7 cellular contexts compared by ENCODE assay signal in the genomic region with DNA sequence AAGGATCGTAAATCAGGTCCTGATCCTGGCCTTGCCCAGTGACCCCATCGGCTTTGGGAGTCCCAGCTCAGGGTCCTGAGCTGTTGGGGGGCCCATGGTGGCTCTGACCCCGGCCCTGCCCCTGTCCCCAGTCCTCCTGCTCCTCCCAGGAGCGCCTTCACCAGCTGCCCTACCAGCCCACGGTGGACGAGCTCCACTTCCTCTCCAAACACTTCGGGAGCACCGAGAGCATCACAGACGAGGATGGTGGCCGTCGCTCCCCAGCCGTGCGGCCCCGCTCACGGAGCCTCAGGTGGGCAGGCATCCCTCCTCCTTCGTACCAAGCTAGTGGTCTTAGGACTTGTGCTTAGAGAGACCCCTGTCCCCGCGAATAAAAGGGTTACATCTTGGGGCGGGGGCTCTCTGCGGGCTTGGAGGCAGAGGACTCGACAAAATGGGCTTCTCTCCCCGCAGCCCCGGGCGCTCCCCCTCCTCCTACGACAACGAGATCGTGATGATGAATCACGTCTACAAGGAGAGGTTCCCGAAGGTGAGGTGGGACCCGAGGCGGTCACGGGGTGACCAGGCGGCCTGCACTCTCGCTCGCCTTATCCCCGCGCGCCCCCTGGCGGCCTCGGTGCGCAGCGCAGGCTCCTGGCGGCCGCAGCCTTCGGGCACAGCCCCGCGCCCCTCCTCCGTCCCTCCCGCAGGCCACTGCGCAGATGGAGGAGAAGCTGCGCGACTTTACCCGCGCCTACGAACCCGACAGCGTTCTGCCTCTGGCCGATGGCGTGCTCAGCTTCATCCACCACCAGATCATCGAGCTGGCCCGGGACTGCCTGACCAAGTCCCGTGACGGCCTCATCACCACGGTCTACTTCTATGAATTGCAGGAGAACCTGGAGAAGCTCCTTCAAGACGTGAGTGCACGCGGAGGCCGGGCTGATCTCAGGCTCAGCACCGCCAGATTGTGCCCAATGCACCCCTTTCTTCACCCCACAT. TPM values are rescaled to one million over a fixed set of nuclear protein-coding genes. Genes with fewer than 3 reads are reported as not detected.
A peak's percentile ranks its signal among the peaks of the same experiment; 100 is the strongest.
DNase-seq lines count a peak whose midpoint lies in the region; ATAC-seq, FAIRE-seq and TF ChIP-seq lines count a peak whose summit lies in the region.

No MANE protein-coding gene starts in this region.

- H3K79me2 ChIP-seq in KMS-11 (ENCODE audit: insufficient read depth, low read depth): no peaks in the 10 kb centered on the region

- peak; percentile 89 for ATAC-seq in foreskin keratinocyte
- peak; percentile 98 for ATAC-seq in omental fat pad (ENCODE audit: low FRiP score)

- H3K27ac ChIP-seq in KMS-11 (no peak overlapping the region), foreskin keratinocyte (no peak overlapping the region)

- no peaks in the 10 kb centered on the region for H3K27me3 ChIP-seq in KMS-11 (ENCODE audit: insufficient read depth, low read depth)
- no peaks in the 10 kb centered on the region for H3K27me3 ChIP-seq in foreskin keratinocyte

- H4K20me1 ChIP-seq in KMS-11 (ENCODE audit: insufficient read depth): no peaks in the 10 kb centered on the region

- FAIRE-seq in GM12891 (lab: Jason Lieb, UNC): peak; percentile 81

- in situ Hi-C loops in SK-MEL-5 (cut with HindIII; ENCODE audit: low pct_unique_long_range_greater_than_20kb, low sequenced_read_pairs): no loop called here

- DNase-seq in GM12891 (ENCODE audit: insufficient read length, low spot score) (peak; percentile 95), SK-MEL-5 (ENCODE audit: low read depth, low spot score) (peak; percentile 86), foreskin keratinocyte (peak in 1 of 2 donors; percentile 58), omental fat pad (ENCODE audit: low spot score) (peak; percentile 89), superior temporal gyrus (ENCODE audit: extremely low spot score) (peak; percentile 79)
- peak; percentile 76 for DNase-seq in activated gamma-delta T cell treated with anti-CD3 and anti-CD28 coated beads, Interleukin-2, amount 50 U/mL, for 16 hours (ENCODE audit: low read depth)

- H3K4me1 ChIP-seq in KMS-11 (ENCODE audit: low read depth, poor library complexity, severe bottlenecking) (peaks cover 3% of the 10 kb centered on the region), foreskin keratinocyte (no peaks in the 10 kb centered on the region)

- peak overlapping the region; percentile 63 for H2AFZ ChIP-seq in KMS-11 (ENCODE audit: low read depth)

- no peak for TF ChIP-seq POLR2A in GM12891 (IDR thresholded peaks at IDR 0.05; ENCODE audit: low read depth, low read length)

- H3K4me2 ChIP-seq in KMS-11: peak overlapping the region; percentile 78

- H3K9ac ChIP-seq in KMS-11: no peak overlapping the region; the same call in 1 of the 2 replicates

- H3K4me3 ChIP-seq in KMS-11 (IDR thresholded peaks at IDR 0.05; ENCODE audit: insufficient read depth, low read depth, low read length): no peak overlapping the region

- no peaks in the 10 kb centered on the region for H3K36me3 ChIP-seq in KMS-11 (ENCODE audit: insufficient read depth)

- TF ChIP-seq CTCF in KMS-11 (conservative IDR thresholded peaks at IDR 0.05; ENCODE audit: low read depth, low read length) (peak; percentile 90), foreskin keratinocyte (conservative IDR thresholded peaks at IDR 0.05) (peak; percentile 99), omental fat pad (IDR thresholded peaks at IDR 0.05) (peak in 2 of 3 donors; percentile 85 to 98)

TF ChIP-seq in GM12891, 5 proteins besides CTCF, POLR2A, EP300 and RAD21:
- TF ChIP-seq POU2F2 (IDR thresholded peaks at IDR 0.05; ENCODE audit: low read depth, low read length): no peak
- TF ChIP-seq POLR2AphosphoS5 (IDR thresholded peaks at IDR 0.05; ENCODE audit: low read depth, low read length): no peak
- peak; percentile 38; the same call in 1 of the 2 replicates for TF ChIP-seq SPI1 (IDR thresholded peaks at IDR 0.05; ENCODE audit: low read depth, low read length)
- TF ChIP-seq PAX5 (IDR thresholded peaks at IDR 0.05; ENCODE audit: insufficient read depth, low read length, severe bottlenecking): no peak
- no peak for TF ChIP-seq TAF1 (IDR thresholded peaks at IDR 0.05; ENCODE audit: low read depth, low read length)

RNA-seq across cellular contexts. Expression of a gene that starts 9.1 kb away (rescaled TPM):
- 0.82 TPM for polyA plus RNA-seq in GM12891 (2012; ENCODE audit: low read depth, missing spikeins)
- total RNA-seq in SK-MEL-5 (2014; rRNA removed; shearing (Covaris generic)): 1.9 and 2.3 TPM in 2 replicates
- 2.7 and 6.7 TPM in 2 replicates for polyA plus RNA-seq in SK-MEL-5 (2015; cell fraction: cytosol; rRNA removed)
- 16.3 and 41.1 TPM in 2 replicates for polyA plus RNA-seq in SK-MEL-5 (2015; cell fraction: nucleus; rRNA removed)
- total RNA-seq in foreskin keratinocyte: 0.10 and 0.21 TPM in 2 replicates
- 0.16 and 0.22 TPM in 2 replicates for polyA plus RNA-seq in foreskin keratinocyte
- total RNA-seq in omental fat pad: not detected

RNA-seq across cellular contexts. Expression of a gene that starts 13.1 kb away (rescaled TPM):
- not detected for polyA plus RNA-seq in GM12891 (2012; ENCODE audit: low read depth, missing spikeins)
- 0.21 and 1.6 TPM in 2 replicates for total RNA-seq in SK-MEL-5 (2014; rRNA removed; shearing (Covaris generic))
- 3.6 and 4.3 TPM in 2 replicates for polyA plus RNA-seq in SK-MEL-5 (2015; cell fraction: cytosol; rRNA removed)
- polyA plus RNA-seq in SK-MEL-5 (2015; cell fraction: nucleus; rRNA removed): 0.14 TPM in 1 of 2 replicates, not detected in the other
- total RNA-seq in foreskin keratinocyte (not detected in 2 replicates), omental fat pad (not detected)
- not detected in 2 replicates for polyA plus RNA-seq in foreskin keratinocyte

RNA-seq across cellular contexts. Expression of a gene that starts 33.8 kb away (rescaled TPM):
- 11.8 TPM for polyA plus RNA-seq in GM12891 (2012; ENCODE audit: low read depth, missing spikeins)
- total RNA-seq in SK-MEL-5 (2014; rRNA removed; shearing (Covaris generic)): 74.1 and 75.9 TPM in 2 replicates
- polyA plus RNA-seq in SK-MEL-5 (2015; cell fraction: cytosol; rRNA removed): 144 and 167 TPM in 2 replicates
- 14.9 and 15.6 TPM in 2 replicates for polyA plus RNA-seq in SK-MEL-5 (2015; cell fraction: nucleus; rRNA removed)
- total RNA-seq in foreskin keratinocyte (28.2 and 36.3 TPM in 2 replicates), omental fat pad (10 to 100 TPM; 24.6 to 36.9 (median 28.4) TPM)
- polyA plus RNA-seq in foreskin keratinocyte: 36.1 and 44.0 TPM in 2 replicates

RNA-seq across cellular contexts. Expression of a gene that starts 39.6 kb away (rescaled TPM):
- polyA plus RNA-seq in GM12891 (2012; ENCODE audit: low read depth, missing spikeins): 0.05 TPM
- 0.24 TPM in 1 of 2 replicates, not detected in the other for total RNA-seq in SK-MEL-5 (2014; rRNA removed; shearing (Covaris generic))
- 0.12 and 0.27 TPM in 2 replicates for polyA plus RNA-seq in SK-MEL-5 (2015; cell fraction: cytosol; rRNA removed)
- polyA plus RNA-seq in SK-MEL-5 (2015; cell fraction: nucleus; rRNA removed): not detected in 2 replicates
- total RNA-seq in foreskin keratinocyte (0.11 TPM in 1 of 2 replicates, not detected in the other), omental fat pad (under 1 TPM in 1 of 4 donors, not detected in 3; 0.69 TPM)
- polyA plus RNA-seq in foreskin keratinocyte: 0.11 and 0.12 TPM in 2 replicates

RNA-seq across cellular contexts. Expression of a gene that starts 41.1 kb away (rescaled TPM):
- polyA plus RNA-seq in GM12891 (2012; ENCODE audit: low read depth, missing spikeins): 31.7 TPM
- 27.6 and 29.2 TPM in 2 replicates for total RNA-seq in SK-MEL-5 (2014; rRNA removed; shearing (Covaris generic))
- 26.5 and 37.6 TPM in 2 replicates for polyA plus RNA-seq in SK-MEL-5 (2015; cell fraction: cytosol; rRNA removed)
- polyA plus RNA-seq in SK-MEL-5 (2015; cell fraction: nucleus; rRNA removed): 23.9 and 36.8 TPM in 2 replicates
- 46.6 and 49.4 TPM in 2 replicates for total RNA-seq in foreskin keratinocyte
- polyA plus RNA-seq in foreskin keratinocyte: 54.8 and 56.1 TPM in 2 replicates
- 10 to 100 TPM in 1 of 4 donors, 1 to 10 TPM in 3; 2.8 to 10.4 (median 5.9) TPM for total RNA-seq in omental fat pad
